Comparison of ENCODE assay signal across 1 cellular context in genomic region chr4:186772936-186773335, GRCh38.
TF ChIP-seq lines count a peak whose summit lies in the region.

No MANE protein-coding gene starts in this region.

TF ChIP-seq in IMR-90, 13 proteins besides CTCF, POLR2A, EP300 and RAD21 (continued from another document):
- TF ChIP-seq CHD1 (IDR thresholded peaks at IDR 0.05; ENCODE audit: low read depth, low read length) (no peak), USF2 (IDR thresholded peaks at IDR 0.05; ENCODE audit: low read depth, low read length) (no peak), MAFK (IDR thresholded peaks at IDR 0.05; ENCODE audit: low read depth, low read length) (no peak), FOS (IDR thresholded peaks at IDR 0.05; ENCODE audit: low read depth, low read length) (0 out of 2 replicates have a peak, but pooled peaks have one; percentile 12), ELK1 (IDR thresholded peaks at IDR 0.05; ENCODE audit: borderline replicate concordance, low read depth, low read length) (no peak), SMC3 (IDR thresholded peaks at IDR 0.05; ENCODE audit: low read depth, low read length) (no peak)
TF ChIP-seq in IMR-90: peak in this region for 2.
